Comparison of ENCODE assay signal across 21 cellular contexts in genomic region chr20:38831995-38832620, GRCh38. TPM values are rescaled to one million over a fixed set of nuclear protein-coding genes. Genes with fewer than 3 reads are reported as not detected.
A peak's percentile ranks its signal among the peaks of the same experiment; 100 is the strongest.
DNase-seq lines count a peak whose midpoint lies in the region; ATAC-seq and TF ChIP-seq lines count a peak whose summit lies in the region.
"Had no signal": no experiment of that assay in that cellular context is flagged by ENCODE, and none has a peak within 500 bp of the region (broad histone marks: within the 10 kb centered on the region; RNA-seq: fewer than 3 reads in every experiment).

No MANE protein-coding gene starts in this region.

- peaks cover 33% of the 10 kb centered on the region for H3K36me3 Mint-ChIP-seq in activated naive CD4-positive, alpha-beta T cell treated with anti-CD3 and anti-CD28 coated beads for 36 hours (ENCODE audit: low read depth)
- peaks cover 7% of the 10 kb centered on the region for H3K36me3 Mint-ChIP-seq in T-helper 17 cell (ENCODE audit: low read depth)
- H3K36me3 Mint-ChIP-seq in central memory CD8-positive, alpha-beta T cell (ENCODE audit: insufficient read depth): peaks cover 51% of the 10 kb centered on the region
- peaks cover 52 to 65% of the 10 kb centered on the region in 2 donors for H3K36me3 Mint-ChIP-seq in stimulated activated naive B cell treated with anti-CD40 and anti-IgM and Interleukin-4, amounts not matched to agents 10 μg/mL and 1 μg/mL and 100 μg/mL, for 72 hours
- H3K36me3 Mint-ChIP-seq in Calu3 (ENCODE audit: insufficient read depth, unreplicated experiment): no peaks in the 10 kb centered on the region

- DNase-seq in activated naive CD4-positive, alpha-beta T cell treated with anti-CD3 and anti-CD28 coated beads for 36 hours: no peak
- DNase-seq in activated naive CD4-positive, alpha-beta T cell treated with anti-CD3 and anti-CD28 coated beads, Interleukin-2, amount 50 U/mL, for 16 hours: no peak
- DNase-seq in T-helper 17 cell: no peak
- no peak for DNase-seq in central memory CD8-positive, alpha-beta T cell (ENCODE audit: low spot score in 2 of 2)
- DNase-seq in stimulated activated naive B cell treated with anti-CD40 and anti-IgM and Interleukin-4, amounts not matched to agents 10 μg/mL and 1 μg/mL and 100 μg/mL, for 72 hours: no peak
- DNase-seq in GDM1 (lab: John Stamatoyannopoulos, UW): no peak
- DNase-seq in Calu3: no peak
- DNase-seq: activated gamma-delta T cell; DND-41; glutamatergic neuron; HFFc6; left ventricle myocardium inferior; NCI-H2029; NCI-H510A; NK-92 treated with Interleukin-12 subunit alpha and Interleukin-12 subunit beta, amount 100 ng/mL, for 24 hours; stimulated activated CD4-positive, alpha-beta T cell treated with anti-CD3 and anti-CD28 coated beads, Interleukin-4, amount 100 ng/mL, for 24 hours had no signal

- peaks cover 73% of the 10 kb centered on the region for H3K4me1 Mint-ChIP-seq in activated naive CD4-positive, alpha-beta T cell treated with anti-CD3 and anti-CD28 coated beads for 36 hours (ENCODE audit: low read depth)
- peaks cover 57% of the 10 kb centered on the region for H3K4me1 Mint-ChIP-seq in T-helper 17 cell
- H3K4me1 Mint-ChIP-seq in central memory CD8-positive, alpha-beta T cell: peaks cover 73% of the 10 kb centered on the region
- H3K4me1 Mint-ChIP-seq in stimulated activated naive B cell treated with anti-CD40 and anti-IgM and Interleukin-4, amounts not matched to agents 10 μg/mL and 1 μg/mL and 100 μg/mL, for 72 hours: peaks cover 56 to 92% of the 10 kb centered on the region in 2 donors
- peaks cover 22% of the 10 kb centered on the region for H3K4me1 Mint-ChIP-seq in Calu3 (ENCODE audit: low read depth, unreplicated experiment)

- TF ChIP-seq CTCF in Calu3 (IDR thresholded peaks at IDR 0.05; ENCODE audit: unreplicated experiment): no peak

- CTCF ChIA-PET in activated naive CD4-positive, alpha-beta T cell treated with anti-CD3 and anti-CD28 coated beads for 36 hours (lab: Charles Lee): no interaction called here
- CTCF ChIA-PET in Calu3 (lab: Charles Lee): no interaction called here

- intact Hi-C loops in activated naive CD4-positive, alpha-beta T cell treated with anti-CD3 and anti-CD28 coated beads for 36 hours (cut with micrococcal nuclease): loop anchor here (2.0 kb wide), 2 partner anchors 23 to 41 kb away; no protein-coding TSS in a partner anchor
- intact Hi-C loops in Calu3 (cut with micrococcal nuclease; ENCODE audit: unreplicated experiment): no loop called here

- H3K9me3 ChIP-seq in T-helper 17 cell (ENCODE audit: control insufficient read depth, low read length, poor library complexity, severe bottlenecking): no peaks in the 10 kb centered on the region
- H3K9me3 ChIP-seq: left ventricle myocardium inferior, suprapubic skin, vagina had no signal

- no peaks in the 10 kb centered on the region for H3K27me3 Mint-ChIP-seq in activated naive CD4-positive, alpha-beta T cell treated with anti-CD3 and anti-CD28 coated beads for 36 hours (ENCODE audit: low read depth)
- H3K27me3 Mint-ChIP-seq in T-helper 17 cell (no peaks in the 10 kb centered on the region), Calu3 (ENCODE audit: unreplicated experiment) (peaks cover 18% of the 10 kb centered on the region)
- H3K27me3 Mint-ChIP-seq in central memory CD8-positive, alpha-beta T cell: no peaks in the 10 kb centered on the region
- H3K27me3 Mint-ChIP-seq in stimulated activated naive B cell treated with anti-CD40 and anti-IgM and Interleukin-4, amounts not matched to agents 10 μg/mL and 1 μg/mL and 100 μg/mL, for 72 hours: no peaks in the 10 kb centered on the region

- BruUV-seq in Calu3 (replicated peaks; lab: Mats Ljungman, UMichigan): no TSS peak

- ATAC-seq in T-helper 17 cell: no peak
- peak; percentile 33 for ATAC-seq in central memory CD8-positive, alpha-beta T cell (replicated peaks; ENCODE audit: extremely low read depth, poor library complexity, severe bottlenecking)
- ATAC-seq in stimulated activated naive B cell treated with anti-CD40 and anti-IgM and Interleukin-4, amounts not matched to agents 10 μg/mL and 1 μg/mL and 100 μg/mL, for 72 hours (replicated peaks): no peak
- no peak for ATAC-seq in GM18498 (IDR thresholded peaks at IDR 0.05; ENCODE audit: unreplicated experiment)
- ATAC-seq: SK-N-SH treated with all-trans-retinoic acid at 6 μM for 48 hours had no signal

- no peak overlapping the region for H3K4me3 Mint-ChIP-seq in activated naive CD4-positive, alpha-beta T cell treated with anti-CD3 and anti-CD28 coated beads for 36 hours
- H3K4me3 Mint-ChIP-seq in T-helper 17 cell (no peak overlapping the region), Calu3 (ENCODE audit: low read depth, unreplicated experiment) (no peak overlapping the region)
- peak overlapping the region; percentile 62 for H3K4me3 Mint-ChIP-seq in central memory CD8-positive, alpha-beta T cell
- peak overlapping the region; percentile 22 to 25 for H3K4me3 Mint-ChIP-seq in stimulated activated naive B cell treated with anti-CD40 and anti-IgM and Interleukin-4, amounts not matched to agents 10 μg/mL and 1 μg/mL and 100 μg/mL, for 72 hours
- H3K4me3 Mint-ChIP-seq: HFFc6 had no signal

- peak overlapping the region; percentile 70 for H3K27ac Mint-ChIP-seq in activated naive CD4-positive, alpha-beta T cell treated with anti-CD3 and anti-CD28 coated beads for 36 hours
- H3K27ac Mint-ChIP-seq in T-helper 17 cell (peak overlapping the region; percentile 90), Calu3 (ENCODE audit: unreplicated experiment) (no peak overlapping the region)
- H3K27ac Mint-ChIP-seq in central memory CD8-positive, alpha-beta T cell (ENCODE audit: low read depth): peak overlapping the region; percentile 94
- H3K27ac Mint-ChIP-seq in stimulated activated naive B cell treated with anti-CD40 and anti-IgM and Interleukin-4, amounts not matched to agents 10 μg/mL and 1 μg/mL and 100 μg/mL, for 72 hours: peak overlapping the region; percentile 75
- H3K27ac Mint-ChIP-seq: HFFc6 had no signal

- H3K9me3 Mint-ChIP-seq in activated naive CD4-positive, alpha-beta T cell treated with anti-CD3 and anti-CD28 coated beads for 36 hours: no peaks in the 10 kb centered on the region
- no peaks in the 10 kb centered on the region for H3K9me3 Mint-ChIP-seq in central memory CD8-positive, alpha-beta T cell
- no peaks in the 10 kb centered on the region for H3K9me3 Mint-ChIP-seq in stimulated activated naive B cell treated with anti-CD40 and anti-IgM and Interleukin-4, amounts not matched to agents 10 μg/mL and 1 μg/mL and 100 μg/mL, for 72 hours
- H3K9me3 Mint-ChIP-seq in Calu3 (ENCODE audit: low read depth, unreplicated experiment): no peaks in the 10 kb centered on the region
- H3K9me3 Mint-ChIP-seq: HFFc6 had no signal

RNA-seq across cellular contexts. Expression of gene PPP1R16B, which starts 26.6 kb away (rescaled TPM):
- 10 to 100 TPM; 38.1 to 40.0 TPM for total RNA-seq in activated naive CD4-positive, alpha-beta T cell treated with anti-CD3 and anti-CD28 coated beads for 36 hours
- total RNA-seq in T-helper 17 cell (10 to 100 TPM; 45.6 to 60.9 TPM), Calu3 (2022) (0.10 TPM in 1 of 2 replicates, not detected in the other)
- total RNA-seq: HFFc6, smooth muscle cell had no signal

Comparison
In these comparisons a context has a peak if more than half of its experiments do, and no peak if none do; other contexts are left out.
1. H3K4me3 Mint-ChIP-seq: peak in central memory CD8-positive, alpha-beta T cell (single experiment) and stimulated activated naive B cell treated with anti-CD40 and anti-IgM and Interleukin-4, amounts not matched to agents 10 μg/mL and 1 μg/mL and 100 μg/mL, for 72 hours (2 of 2); none in activated naive CD4-positive, alpha-beta T cell treated with anti-CD3 and anti-CD28 coated beads for 36 hours (single experiment), T-helper 17 cell (single experiment) and Calu3 (single experiment).
2. RNA of gene PPP1R16B, which starts 26.6 kb away (total RNA-seq): 45.6 to 60.9 TPM in T-helper 17 cell and 38.1 to 40.0 TPM in activated naive CD4-positive, alpha-beta T cell treated with anti-CD3 and anti-CD28 coated beads for 36 hours; 0.10 TPM in Calu3; every median in the first group is over 10 times any median in the second.